Comparison of ENCODE assay signal across 33 cellular contexts in genomic region chr5:73149540-73149939, GRCh38. TPM values are rescaled to one million over a fixed set of nuclear protein-coding genes. Genes with fewer than 3 reads are reported as not detected.
"Had no signal": no experiment of that assay in that cellular context is flagged by ENCODE, and none has a peak within 500 bp of the region (broad histone marks: within the 10 kb centered on the region; RNA-seq: fewer than 3 reads in every experiment).

No MANE protein-coding gene starts in this region.

- H3K27ac ChIP-seq: ascending aorta, cardiac muscle cell, VCaP had no signal

- DNase-seq: activated B cell treated with CpG ODN at 0.5 μM for 24 hours; activated CD4-positive, alpha-beta memory T cell treated with anti-CD3 and anti-CD28 coated beads for 36 hours; activated CD4-positive, alpha-beta T cell treated with anti-CD3 and anti-CD28 coated beads for 4 hours; activated CD4-positive, alpha-beta T cell treated with anti-CD3 and anti-CD28 coated beads, Interleukin-2, amount 10 ng/mL, durations not matched to agents 24 days and 14 days; activated CD4-positive, alpha-beta T cell treated with anti-CD3 and anti-CD28 coated beads, Interleukin-2, amount 50 U/mL, for 1 hour; activated CD4-positive, alpha-beta T cell treated with anti-CD3 and anti-CD28 coated beads, Interleukin-2, amount 50 U/mL, for 4 hours; activated CD4-positive, CD25-positive, alpha-beta regulatory T cell treated with anti-CD3 and anti-CD28 coated beads, Interleukin-2, amount 50 U/mL, for 72 hours; activated CD8-positive, alpha-beta memory T cell treated with anti-CD3 and anti-CD28 coated beads, Interleukin-2, amount 50 U/mL, for 4 hours; activated CD8-positive, alpha-beta T cell treated with anti-CD3 and anti-CD28 coated beads for 36 hours; activated effector memory CD4-positive, alpha-beta T cell treated with Interleukin-2 at 50 U/mL for 16 hours; activated gamma-delta T cell; activated naive CD4-positive, alpha-beta T cell treated with anti-CD3 and anti-CD28 coated beads, Interleukin-2, amount 10 ng/mL, durations not matched to agents 7 days and 5 days; activated naive CD4-positive, alpha-beta T cell treated with Interleukin-2 at 50 U/mL for 16 hours; activated naive CD8-positive, alpha-beta T cell treated with anti-CD3 and anti-CD28 coated beads, Interleukin-2, amount 10 ng/mL, durations not matched to agents 7 days and 5 days; activated naive CD8-positive, alpha-beta T cell treated with anti-CD3 and anti-CD28 coated beads, Interleukin-2, amount 50 U/mL, for 24 hours; activated T-cell treated with anti-CD3 and anti-CD28 coated beads, Interleukin-2, amount 50 U/mL, for 24 hours; activated T-cell treated with anti-CD3 and anti-CD28 coated beads, Interleukin-2, amount 50 U/mL, for 48 hours; amygdala; anterior cingulate cortex; caudate nucleus; cerebellar nuclear complex; T-helper 1 cell; T-helper 2 cell; T-helper 9 cell had no signal

- H3K27me3 ChIP-seq: ascending aorta, cardiac muscle cell had no signal

- FAIRE-seq: bronchial epithelial cell, TTC549 had no signal

- H3K4me3 ChIP-seq: ascending aorta, cardiac muscle cell had no signal

- H3K36me3 ChIP-seq: ascending aorta, cardiac muscle cell had no signal

- H3K4me1 ChIP-seq: ascending aorta had no signal

- H3K9me3 ChIP-seq: ascending aorta had no signal

RNA-seq across cellular contexts. Expression of gene TMEM174, which starts 23.5 kb away (rescaled TPM):
- total RNA-seq: activated B cell treated with CpG ODN at 0.5 μM for 24 hours; activated CD4-positive, alpha-beta memory T cell treated with anti-CD3 and anti-CD28 coated beads for 36 hours; activated CD4-positive, alpha-beta T cell treated with anti-CD3 and anti-CD28 coated beads, Interleukin-2, amount 10 ng/mL, durations not matched to agents 24 days and 14 days; activated CD8-positive, alpha-beta memory T cell treated with anti-CD3 and anti-CD28 coated beads for 36 hours; activated CD8-positive, alpha-beta T cell treated with anti-CD3 and anti-CD28 coated beads for 36 hours; activated naive CD8-positive, alpha-beta T cell treated with anti-CD3 and anti-CD28 coated beads, Interleukin-2, amount 10 ng/mL, durations not matched to agents 7 days and 5 days; activated T-helper 2 cell treated with anti-CD3 and anti-CD28 coated beads, Interferon-gamma antibody, Interleukin-2, Interleukin-4, amounts not matched to agents 10 μg/mL and 5 μg/mL and 100 μg/mL, durations not matched to agents 14 hours and 24 hours and 36 hours; ascending aorta; bronchial epithelial cell; cardiac muscle cell; chondrocyte had no signal
- polyA plus RNA-seq: adipose tissue, cardiac muscle cell had no signal

RNA-seq across cellular contexts. Expression of gene TMEM171, which starts 29.2 kb away (rescaled TPM):
- total RNA-seq: activated B cell treated with CpG ODN at 0.5 μM for 24 hours; activated CD4-positive, alpha-beta memory T cell treated with anti-CD3 and anti-CD28 coated beads for 36 hours; activated CD4-positive, alpha-beta T cell treated with anti-CD3 and anti-CD28 coated beads, Interleukin-2, amount 10 ng/mL, durations not matched to agents 24 days and 14 days; activated CD8-positive, alpha-beta memory T cell treated with anti-CD3 and anti-CD28 coated beads for 36 hours; activated CD8-positive, alpha-beta T cell treated with anti-CD3 and anti-CD28 coated beads for 36 hours; activated T-helper 2 cell treated with anti-CD3 and anti-CD28 coated beads, Interferon-gamma antibody, Interleukin-2, Interleukin-4, amounts not matched to agents 10 μg/mL and 5 μg/mL and 100 μg/mL, durations not matched to agents 14 hours and 24 hours and 36 hours; ascending aorta; cardiac muscle cell had no signal
- polyA plus RNA-seq: cardiac muscle cell had no signal
